1 cellular context compared by ENCODE assay signal in genomic region chr4:185679523-185679922, GRCh38.
TF ChIP-seq lines count a peak whose summit lies in the region.

No MANE protein-coding gene starts in this region.

TF ChIP-seq in HepG2, 621 proteins besides CTCF, POLR2A, EP300 and RAD21 (continued from another document):
- TF ChIP-seq ATF7-NPFF (CRISPR knock-in tag; IDR thresholded peaks at IDR 0.05; ENCODE audit: low read depth) (no peak), CSRNP2 (CRISPR knock-in tag; conservative IDR thresholded peaks at IDR 0.05; ENCODE audit: low read depth) (no peak), NFE2L1 (CRISPR knock-in tag; IDR thresholded peaks at IDR 0.05; ENCODE audit: borderline replicate concordance) (no peak), BHLHE40 (IDR thresholded peaks at IDR 0.05; ENCODE audit: low read length) (no peak), ATF4 (CRISPR knock-in tag; IDR thresholded peaks at IDR 0.05) (no peak), TCF7 (IDR thresholded peaks at IDR 0.05; ENCODE audit: low read depth) (no peak), SRSF1 (optimal IDR thresholded peaks at IDR 0.05; ENCODE audit: low read depth, low read length) (no peak), GPBP1L1 (CRISPR knock-in tag; IDR thresholded peaks at IDR 0.05) (no peak), MBNL3 (CRISPR knock-in tag; conservative IDR thresholded peaks at IDR 0.05) (no peak), RFX3 (CRISPR knock-in tag; IDR thresholded peaks at IDR 0.05) (no peak), HNRNPLL (IDR thresholded peaks at IDR 0.05; ENCODE audit: low read depth, low read length, poor library complexity, severe bottlenecking) (no peak)
TF ChIP-seq in HepG2: peak in this region for 0.
